In the genomic region with DNA sequence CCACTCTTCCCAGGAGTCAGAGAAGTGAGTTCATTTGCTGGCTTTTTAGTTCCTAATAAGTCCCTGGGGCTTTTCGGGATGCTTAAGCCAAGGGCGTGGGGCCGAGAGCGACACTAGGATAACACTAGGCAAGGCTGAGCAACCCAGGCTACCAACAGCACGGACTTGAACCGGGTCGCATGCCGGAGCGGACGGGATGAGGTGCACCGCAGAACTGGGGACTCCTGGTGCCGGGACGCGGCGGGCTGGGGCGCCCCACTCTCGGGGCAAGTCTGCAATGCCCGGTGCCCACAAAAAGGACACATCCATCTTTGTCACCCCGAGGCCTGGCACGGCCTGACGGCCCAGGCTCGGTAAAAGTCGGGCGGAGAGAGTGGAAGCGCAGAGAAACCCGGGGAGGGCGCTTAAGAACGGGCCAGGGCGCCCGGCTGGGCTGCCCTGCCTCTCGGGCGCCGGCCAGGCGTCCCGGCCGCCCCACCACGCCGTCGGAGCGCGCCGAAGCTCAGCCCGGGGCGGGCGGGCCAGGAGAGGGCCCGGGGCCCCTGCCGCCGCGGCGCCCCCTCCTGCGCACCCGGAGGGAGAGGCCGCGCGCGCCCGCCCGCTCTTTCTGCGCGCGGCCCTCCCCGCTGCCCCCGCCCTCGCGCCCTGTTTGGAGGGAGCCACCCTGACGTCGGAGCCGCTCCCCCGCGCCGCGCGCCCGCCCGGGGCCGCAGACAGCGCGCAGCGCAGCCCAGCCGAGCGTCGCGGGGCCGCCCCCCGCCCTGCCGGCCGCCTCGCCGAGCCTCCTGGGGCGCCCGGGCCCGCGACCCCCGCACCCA, we compare ENCODE assay signal across 8 cellular contexts. TPM values are rescaled to one million over a fixed set of nuclear protein-coding genes. Genes with fewer than 3 reads are reported as not detected.
DNase-seq lines count a peak whose midpoint lies in the region; ATAC-seq and TF ChIP-seq lines count a peak whose summit lies in the region.

Gene NBL1 (plus strand): TSS at position 710 of the 818 bp plus-strand sequence. CDS start 10,720 bp downstream, outside the sequence.

- H3K4me1 Mint-ChIP-seq in HFFc6 (ENCODE audit: low read depth) (peaks cover 51% of the 10 kb centered on the region), T-helper 17 cell (peaks cover 28% of the 10 kb centered on the region)

- H3K36me3 Mint-ChIP-seq in HFFc6 (ENCODE audit: low read depth) (no peaks in the 10 kb centered on the region), T-helper 17 cell (ENCODE audit: low read depth) (peaks cover 3% of the 10 kb centered on the region)

- peak; percentile 63 for DNase-seq in AG10803 (ENCODE audit: low read depth)
- peak; percentile 36 for DNase-seq in HFFc6
- peak; percentile 64 to 75 (median 65) for DNase-seq in T-helper 17 cell
- DNase-seq in right atrium auricular region (ENCODE audit: low spot score), result no peak
- DNase-seq in vagina (ENCODE audit: extremely low spot score in 2 of 2), result no peak
- no peak for DNase-seq in cortex of kidney (lab: John Stamatoyannopoulos, UW)

- H3K4me3 ChIP-seq in AG10803 (ENCODE audit: low read length), result peak within 1 kb of the TSS; percentile 82
- H3K4me3 ChIP-seq in right atrium auricular region, result peak within 1 kb of the TSS; percentile 51 to 78
- peak within 1 kb of the TSS; percentile 93 for H3K4me3 ChIP-seq in rectal smooth muscle tissue (ENCODE audit: low read length)
- peak within 1 kb of the TSS; percentile 82 to 94 for H3K4me3 ChIP-seq in vagina

- peak; percentile 90 for ATAC-seq in T-helper 17 cell

- H3K27me3 ChIP-seq in right atrium auricular region (no peaks in the 10 kb centered on the region), rectal smooth muscle tissue (ENCODE audit: control insufficient read depth, insufficient read depth, low read length) (no peaks in the 10 kb centered on the region), vagina (no peaks in the 10 kb centered on the region)

- peak within 1 kb of the TSS; percentile 96 for H3K9ac ChIP-seq in rectal smooth muscle tissue (ENCODE audit: low read length)

- no peaks in the 10 kb centered on the region for H3K9me3 ChIP-seq in T-helper 17 cell (ENCODE audit: control insufficient read depth, low read length, poor library complexity, severe bottlenecking)
- H3K9me3 ChIP-seq in right atrium auricular region, result no peaks in the 10 kb centered on the region
- H3K9me3 ChIP-seq in vagina, result no peaks in the 10 kb centered on the region

- TF ChIP-seq CTCF in AG10803 (conservative IDR thresholded peaks at IDR 0.05; ENCODE audit: low read length) (no peak), HFFc6 (IDR thresholded peaks at IDR 0.05) (no peak), right atrium auricular region (IDR thresholded peaks at IDR 0.05) (no peak), vagina (IDR thresholded peaks at IDR 0.05) (no peak)

- H3K4me3 Mint-ChIP-seq in HFFc6, result peak within 1 kb of the TSS; percentile 98
- H3K4me3 Mint-ChIP-seq in T-helper 17 cell, result peak within 1 kb of the TSS; percentile 100

- H3K27ac ChIP-seq in angular gyrus (ENCODE audit: low read depth, low read length) (peak within 1 kb of the TSS; percentile 62), right atrium auricular region (peak within 1 kb of the TSS; percentile 81 to 92), rectal smooth muscle tissue (ENCODE audit: low read depth, low read length) (peak within 1 kb of the TSS; percentile 90), vagina (peak within 1 kb of the TSS; percentile 98)

- H3K36me3 ChIP-seq in right atrium auricular region, result no peaks in the 10 kb centered on the region
- H3K36me3 ChIP-seq in rectal smooth muscle tissue (ENCODE audit: control insufficient read depth, insufficient read depth, low read length), result no peaks in the 10 kb centered on the region
- no peaks in the 10 kb centered on the region for H3K36me3 ChIP-seq in vagina

- H3K9me3 Mint-ChIP-seq in HFFc6, result no peaks in the 10 kb centered on the region

- H3K4me1 ChIP-seq in right atrium auricular region (peaks cover 0 to 51% of the 10 kb centered on the region in 2 donors), rectal smooth muscle tissue (ENCODE audit: control insufficient read depth, insufficient read depth, low read length) (peaks cover 9% of the 10 kb centered on the region), vagina (peaks cover 63% of the 10 kb centered on the region)

- intact Hi-C loops in vagina (cut with DNase I), result loop anchor here (2.0 to 5.0 kb wide), 2 partner anchors 47 to 157 kb away; a partner anchor contains a TSS

- TF ChIP-seq POLR2A in vagina (IDR thresholded peaks at IDR 0.05), result peak in 1 of 2 donors; percentile 45

- peak within 1 kb of the TSS; percentile 94 for H3K27ac Mint-ChIP-seq in HFFc6
- peak within 1 kb of the TSS; percentile 92 for H3K27ac Mint-ChIP-seq in T-helper 17 cell

- H3K27me3 Mint-ChIP-seq in HFFc6 (ENCODE audit: insufficient read depth) (peaks cover 1% of the 10 kb centered on the region), T-helper 17 cell (no peaks in the 10 kb centered on the region)

RNA-seq across cellular contexts. Expression of gene NBL1, which starts in this region (rescaled TPM):
- total RNA-seq in HFFc6 (2021; fragmentation: NEBNext Ultra II Directional; extraction: Animal tissue kit (Norgen Biotek cat#: 25700)), result 100 to 1,000 TPM in 3 of 6 experiments, 10 to 100 TPM in 3; 89.6 to 182 (median 104) TPM
- total RNA-seq in T-helper 17 cell, result 10 to 100 TPM; 32.0 to 32.3 TPM
- total RNA-seq in right atrium auricular region, result 10 to 100 TPM; 19.5 to 57.2 TPM
- 148 TPM for total RNA-seq in vagina

Comparison
In these comparisons a context has a peak if more than half of its experiments do, and no peak if none do; other contexts are left out.
1. DNase-seq: peak in AG10803 (single experiment), HFFc6 (single experiment) and T-helper 17 cell (3 of 3); none in right atrium auricular region (single experiment), vagina (0 of 2) and cortex of kidney (single experiment).
2. Peak in every context shown above with its lines, with median percentiles within 50 percentile points of each other: H3K4me3 ChIP-seq and H3K27ac ChIP-seq.